In genomic region chr11:33658195-33658900, GRCh38 we compare ENCODE assay signal across 33 cellular contexts. TPM values are rescaled to one million over a fixed set of nuclear protein-coding genes. Genes with fewer than 3 reads are reported as not detected.
A peak's percentile ranks its signal among the peaks of the same experiment; 100 is the strongest.
DNase-seq lines count a peak whose midpoint lies in the region; ATAC-seq and TF ChIP-seq lines count a peak whose summit lies in the region.
"Had no signal": no experiment of that assay in that cellular context is flagged by ENCODE, and none has a peak within 500 bp of the region (broad histone marks: within the 10 kb centered on the region; RNA-seq: fewer than 3 reads in every experiment).

No MANE protein-coding gene starts in this region.

- H4K8ac ChIP-seq in H9 (replicated peaks; ENCODE audit: insufficient read length, low read depth, low read length) = no peak overlapping the region

- H3K4me1 ChIP-seq in H9 (ENCODE audit: insufficient read depth, low read length) (no peaks in the 10 kb centered on the region; the same call in none of the 2 replicates), breast epithelium (no peaks in the 10 kb centered on the region), BE2C (no peaks in the 10 kb centered on the region)
- no peaks in the 10 kb centered on the region for H3K4me1 ChIP-seq in naive thymus-derived CD4-positive, alpha-beta T cell (ENCODE audit: control insufficient read depth in 2 of 2, insufficient read depth in 2 of 2, low read length in 2 of 2)
- H3K4me1 ChIP-seq: adrenal gland, BLaER1, esophagus muscularis mucosa, transverse colon had no signal

- peaks cover 25% of the 10 kb centered on the region in 2 experiments for H3K4me1 Mint-ChIP-seq in H9
- H3K4me1 Mint-ChIP-seq in naive thymus-derived CD4-positive, alpha-beta T cell = no peaks in the 10 kb centered on the region
- H3K4me1 Mint-ChIP-seq in activated CD4-positive, alpha-beta T cell treated with anti-CD3 and anti-CD28 coated beads, Interleukin-2, amount 10 ng/mL, durations not matched to agents 7 days and 5 days = no peaks in the 10 kb centered on the region
- H3K4me1 Mint-ChIP-seq: activated CD4-positive, alpha-beta memory T cell treated with anti-CD3 and anti-CD28 coated beads, Interleukin-2, amount 10 ng/mL, durations not matched to agents 7 days and 5 days; central memory CD8-positive, alpha-beta T cell; naive B cell; stimulated activated effector memory CD8-positive, alpha-beta T cell treated with anti-CD3 and anti-CD28 coated beads, Interleukin-12 subunit alpha, Interleukin-12 subunit beta, amount 100 ng/mL, for 72 hours had no signal

- no peak overlapping the region for H2BK120ac ChIP-seq in H9 (ENCODE audit: low read depth, low read length, poor library complexity, severe bottlenecking)

- no peak overlapping the region for H3K9ac ChIP-seq in H9 (ENCODE audit: extremely low read depth, insufficient read length, low read length)
- H3K9ac ChIP-seq: BLaER1 had no signal

- DNase-seq in COR-L47 (lab: John Stamatoyannopoulos, UW) (peak; percentile 29), H9 (peak; percentile 63), NCI-H69 (lab: John Stamatoyannopoulos, UW) (peak; percentile 92), myocyte (ENCODE audit: low read depth) (peak; percentile 85), breast epithelium (ENCODE audit: low spot score in 2 of 2) (no peak), BE2C (no peak)
- no peak for DNase-seq in naive thymus-derived CD4-positive, alpha-beta T cell
- no peak for DNase-seq in activated CD4-positive, alpha-beta T cell treated with anti-CD3 and anti-CD28 coated beads, Interleukin-2, amount 10 ng/mL, durations not matched to agents 7 days and 5 days
- DNase-seq: activated CD4-positive, alpha-beta memory T cell treated with anti-CD3 and anti-CD28 coated beads, Interleukin-2, amount 10 ng/mL, durations not matched to agents 7 days and 5 days; activated CD4-positive, alpha-beta T cell treated with anti-CD3 and anti-CD28 coated beads for 1 hour; activated CD8-positive, alpha-beta memory T cell treated with anti-CD3 and anti-CD28 coated beads, Interleukin-2, amount 50 U/mL, for 48 hours; activated naive CD4-positive, alpha-beta T cell treated with anti-CD3 and anti-CD28 coated beads for 36 hours; DMS53; foreskin fibroblast; GF-D8; Kasumi-1; left ventricle myocardium superior; naive B cell; NCI-H1436 treated with DMSO at 0.1 percent for 48 hours; NCI-H2171; NCI-H526; psoas muscle; stimulated activated CD4-positive, alpha-beta T cell treated with anti-CD3 and anti-CD28 coated beads, Interleukin-15, amount 100 ng/mL, for 24 hours; transverse colon had no signal

- no peak for TF ChIP-seq POLR2A in breast epithelium (IDR thresholded peaks at IDR 0.05)

- no CpG with 5 or more reads among the region's 22 CpGs for WGBS in H9 (ENCODE audit: extremely low coverage, insufficient read length, low lambda C conversion rate)

- no peak overlapping the region for H2AK5ac ChIP-seq in H9 (ENCODE audit: insufficient read length, low read length)

- no peak overlapping the region for H4K91ac ChIP-seq in H9 (ENCODE audit: insufficient read length, low read depth, low read length)

- no peaks in the 10 kb centered on the region for H4K20me1 ChIP-seq in H9 (ENCODE audit: control insufficient read depth, insufficient read depth, insufficient read length)
- H4K20me1 ChIP-seq: BLaER1 had no signal

- no peak overlapping the region for H3K18ac ChIP-seq in H9 (ENCODE audit: insufficient read length, low read depth, low read length)

- H3K27me3 ChIP-seq in H9 (ENCODE audit: insufficient read depth, low read length) = no peaks in the 10 kb centered on the region
- H3K27me3 ChIP-seq in breast epithelium = no peaks in the 10 kb centered on the region
- no peaks in the 10 kb centered on the region for H3K27me3 ChIP-seq in BE2C
- peaks cover 0 to 3% of the 10 kb centered on the region in 2 donors for H3K27me3 ChIP-seq in naive thymus-derived CD4-positive, alpha-beta T cell (ENCODE audit: control insufficient read depth in 2 of 2, insufficient read depth in 2 of 2, low read length in 2 of 2)
- H3K27me3 ChIP-seq: adrenal gland, BLaER1, esophagus muscularis mucosa, transverse colon had no signal

- H3K56ac ChIP-seq in H9 (ENCODE audit: insufficient read length, low read depth, low read length) = no peak overlapping the region

- H3K4me3 Mint-ChIP-seq in H9 = no peak overlapping the region
- H3K4me3 Mint-ChIP-seq in naive thymus-derived CD4-positive, alpha-beta T cell = no peak overlapping the region
- H3K4me3 Mint-ChIP-seq in activated CD4-positive, alpha-beta T cell treated with anti-CD3 and anti-CD28 coated beads, Interleukin-2, amount 10 ng/mL, durations not matched to agents 7 days and 5 days = no peak overlapping the region
- H3K4me3 Mint-ChIP-seq: activated CD4-positive, alpha-beta memory T cell treated with anti-CD3 and anti-CD28 coated beads, Interleukin-2, amount 10 ng/mL, durations not matched to agents 7 days and 5 days; activated naive CD4-positive, alpha-beta T cell treated with anti-CD3 and anti-CD28 coated beads for 36 hours; activated T-helper 1 cell treated with anti-CD3 and anti-CD28 coated beads, Interleukin-12 subunit alpha, Interleukin-12 subunit beta, Interleukin-2, Interleukin-4 antibody, amounts not matched to agents 30 ng/mL and 10 ng/mL and 1 ng/mL, durations not matched to agents 14 hours and 24 hours and 36 hours; central memory CD8-positive, alpha-beta T cell; naive B cell; stimulated activated effector memory CD8-positive, alpha-beta T cell treated with anti-CD3 and anti-CD28 coated beads, Interleukin-12 subunit alpha, Interleukin-12 subunit beta, amount 100 ng/mL, for 72 hours had no signal

- H3K9me3 ChIP-seq in H9 (ENCODE audit: control insufficient read depth, low read depth, low read length) (no peaks in the 10 kb centered on the region), breast epithelium (no peaks in the 10 kb centered on the region), BE2C (no peaks in the 10 kb centered on the region)
- no peaks in the 10 kb centered on the region for H3K9me3 ChIP-seq in naive thymus-derived CD4-positive, alpha-beta T cell (ENCODE audit: control insufficient read depth in 2 of 3, low read length in 3 of 3)
- H3K9me3 ChIP-seq: adrenal gland, BLaER1, esophagus muscularis mucosa, psoas muscle, transverse colon had no signal

- 0 out of 5 replicates have a peak, but pooled peaks cover 0 to 4% of the 10 kb centered on the region in 2 experiments for H3K9me3 Mint-ChIP-seq in H9
- H3K9me3 Mint-ChIP-seq in naive thymus-derived CD4-positive, alpha-beta T cell = no peaks in the 10 kb centered on the region
- H3K9me3 Mint-ChIP-seq in activated CD4-positive, alpha-beta T cell treated with anti-CD3 and anti-CD28 coated beads, Interleukin-2, amount 10 ng/mL, durations not matched to agents 7 days and 5 days = no peaks in the 10 kb centered on the region
- H3K9me3 Mint-ChIP-seq: activated CD4-positive, alpha-beta memory T cell treated with anti-CD3 and anti-CD28 coated beads, Interleukin-2, amount 10 ng/mL, durations not matched to agents 7 days and 5 days; activated naive CD4-positive, alpha-beta T cell treated with anti-CD3 and anti-CD28 coated beads for 36 hours; activated T-helper 1 cell treated with anti-CD3 and anti-CD28 coated beads, Interleukin-12 subunit alpha, Interleukin-12 subunit beta, Interleukin-2, Interleukin-4 antibody, amounts not matched to agents 30 ng/mL and 10 ng/mL and 1 ng/mL, durations not matched to agents 14 hours and 24 hours and 36 hours; central memory CD8-positive, alpha-beta T cell; naive B cell; stimulated activated effector memory CD8-positive, alpha-beta T cell treated with anti-CD3 and anti-CD28 coated beads, Interleukin-12 subunit alpha, Interleukin-12 subunit beta, amount 100 ng/mL, for 72 hours had no signal

- H2BK5ac ChIP-seq in H9 (ENCODE audit: insufficient read length, low read length) = no peak overlapping the region

- H3K4me3 ChIP-seq in breast epithelium (no peak overlapping the region), BE2C (ENCODE audit: low read depth, low read length) (no peak overlapping the region)
- no peak overlapping the region for H3K4me3 ChIP-seq in naive thymus-derived CD4-positive, alpha-beta T cell (ENCODE audit: low read length)
- H3K4me3 ChIP-seq: adrenal gland, BLaER1, esophagus muscularis mucosa, psoas muscle, transverse colon had no signal

- no peak overlapping the region for H3T11ph ChIP-seq in H9 (ENCODE audit: low read length)

- no peak overlapping the region for H2AFZ ChIP-seq in H9 (ENCODE audit: low read length)

- no peak overlapping the region for H2BK20ac ChIP-seq in H9 (ENCODE audit: low read depth, low read length, poor library complexity, severe bottlenecking)

- H3K4me2 ChIP-seq in H9 (ENCODE audit: insufficient read depth, insufficient read length, low read length) = no peak overlapping the region
- H3K4me2 ChIP-seq: BLaER1 had no signal

- no peaks in the 10 kb centered on the region for H3K27me3 Mint-ChIP-seq in H9 (ENCODE audit: low read depth)
- peaks cover 4 to 27% (median 12%) of the 10 kb centered on the region in 5 donors for H3K27me3 Mint-ChIP-seq in naive thymus-derived CD4-positive, alpha-beta T cell
- H3K27me3 Mint-ChIP-seq in activated CD4-positive, alpha-beta T cell treated with anti-CD3 and anti-CD28 coated beads, Interleukin-2, amount 10 ng/mL, durations not matched to agents 7 days and 5 days = peaks cover 2% of the 10 kb centered on the region

- no peak overlapping the region for H3K27ac ChIP-seq in H9 (ENCODE audit: insufficient read length, low read depth, low read length)
- H3K27ac ChIP-seq in breast epithelium = no peak overlapping the region
- H3K27ac ChIP-seq in naive thymus-derived CD4-positive, alpha-beta T cell (ENCODE audit: low read depth, low read length) = no peak overlapping the region
- H3K27ac ChIP-seq: adrenal gland, BLaER1, esophagus muscularis mucosa, psoas muscle, transverse colon had no signal

- no peak for ATAC-seq in naive thymus-derived CD4-positive, alpha-beta T cell
- ATAC-seq: left ventricle myocardium superior; Panc1; stimulated activated effector memory CD8-positive, alpha-beta T cell treated with anti-CD3 and anti-CD28 coated beads, Interleukin-12 subunit alpha, Interleukin-12 subunit beta, amount 100 ng/mL, for 72 hours had no signal

- H2BK12ac ChIP-seq in H9 (ENCODE audit: insufficient read length, low read depth, low read length) = no peak overlapping the region

- H4K5ac ChIP-seq in H9 (ENCODE audit: insufficient read length, low read depth, low read length) = no peak overlapping the region

- POLR2A ChIA-PET in naive thymus-derived CD4-positive, alpha-beta T cell (lab: Charles Lee) = no interaction called here
- POLR2A ChIA-PET in activated CD4-positive, alpha-beta T cell treated with anti-CD3 and anti-CD28 coated beads, Interleukin-2, amount 10 ng/mL, durations not matched to agents 7 days and 5 days (lab: Charles Lee) = no interaction called here

- no peak overlapping the region for H3K4ac ChIP-seq in H9 (ENCODE audit: low read depth, low read length)

- H3K23ac ChIP-seq in H9 (ENCODE audit: insufficient read length, low read depth, low read length) = no peak overlapping the region

- H2BK15ac ChIP-seq in H9 (ENCODE audit: low read depth, low read length) = no peak overlapping the region

- no peak overlapping the region for H3K14ac ChIP-seq in H9 (ENCODE audit: insufficient read depth, low read length)

- intact Hi-C loops in breast epithelium (cut with DNase I; ENCODE audit: low total_unique reads) = no loop called here
- intact Hi-C loops in naive thymus-derived CD4-positive, alpha-beta T cell (cut with micrococcal nuclease) = no loop called here

- no peaks in the 10 kb centered on the region for H3K79me2 ChIP-seq in H9 (ENCODE audit: insufficient read depth, low read length)

- no peaks in the 10 kb centered on the region for H3K36me3 Mint-ChIP-seq in H9 (ENCODE audit: insufficient read depth in 1 of 3, low read depth in 3 of 3)
- no peaks in the 10 kb centered on the region for H3K36me3 Mint-ChIP-seq in naive thymus-derived CD4-positive, alpha-beta T cell
- no peaks in the 10 kb centered on the region for H3K36me3 Mint-ChIP-seq in activated CD4-positive, alpha-beta T cell treated with anti-CD3 and anti-CD28 coated beads, Interleukin-2, amount 10 ng/mL, durations not matched to agents 7 days and 5 days (ENCODE audit: low read depth)
- H3K36me3 Mint-ChIP-seq: naive B cell; stimulated activated effector memory CD8-positive, alpha-beta T cell treated with anti-CD3 and anti-CD28 coated beads, Interleukin-12 subunit alpha, Interleukin-12 subunit beta, amount 100 ng/mL, for 72 hours had no signal

- H3K27ac Mint-ChIP-seq in H9 = no peak overlapping the region; a peak in 1 of 7 replicates
- H3K27ac Mint-ChIP-seq in naive thymus-derived CD4-positive, alpha-beta T cell = no peak overlapping the region
- no peak overlapping the region for H3K27ac Mint-ChIP-seq in activated CD4-positive, alpha-beta T cell treated with anti-CD3 and anti-CD28 coated beads, Interleukin-2, amount 10 ng/mL, durations not matched to agents 7 days and 5 days
- H3K27ac Mint-ChIP-seq: activated CD4-positive, alpha-beta memory T cell treated with anti-CD3 and anti-CD28 coated beads, Interleukin-2, amount 10 ng/mL, durations not matched to agents 7 days and 5 days; activated naive CD4-positive, alpha-beta T cell treated with anti-CD3 and anti-CD28 coated beads for 36 hours; activated T-helper 1 cell treated with anti-CD3 and anti-CD28 coated beads, Interleukin-12 subunit alpha, Interleukin-12 subunit beta, Interleukin-2, Interleukin-4 antibody, amounts not matched to agents 30 ng/mL and 10 ng/mL and 1 ng/mL, durations not matched to agents 14 hours and 24 hours and 36 hours; stimulated activated effector memory CD8-positive, alpha-beta T cell treated with anti-CD3 and anti-CD28 coated beads, Interleukin-12 subunit alpha, Interleukin-12 subunit beta, amount 100 ng/mL, for 72 hours had no signal

- H3K23me2 ChIP-seq in H9 (ENCODE audit: insufficient read length, low read depth, low read length, poor library complexity, severe bottlenecking) = no peaks in the 10 kb centered on the region

- H3K36me3 ChIP-seq in breast epithelium (no peaks in the 10 kb centered on the region), BE2C (no peaks in the 10 kb centered on the region)
- no peaks in the 10 kb centered on the region for H3K36me3 ChIP-seq in naive thymus-derived CD4-positive, alpha-beta T cell (ENCODE audit: control insufficient read depth in 2 of 3, insufficient read depth in 3 of 3, low read length in 3 of 3)
- H3K36me3 ChIP-seq: adrenal gland, BLaER1, esophagus muscularis mucosa, transverse colon had no signal

- CTCF ChIA-PET in naive thymus-derived CD4-positive, alpha-beta T cell (lab: Charles Lee) = no interaction called here
- CTCF ChIA-PET in activated CD4-positive, alpha-beta T cell treated with anti-CD3 and anti-CD28 coated beads, Interleukin-2, amount 10 ng/mL, durations not matched to agents 7 days and 5 days (lab: Charles Lee) = no interaction called here

- no peaks in the 10 kb centered on the region for H3K79me1 ChIP-seq in H9 (ENCODE audit: insufficient read depth, low read depth, low read length, poor library complexity, severe bottlenecking)

- TF ChIP-seq CTCF in H9 (conservative IDR thresholded peaks at IDR 0.05) = 0 out of 3 replicates have a peak, but pooled peaks have one; percentile 15
- no peak for TF ChIP-seq CTCF in breast epithelium (IDR thresholded peaks at IDR 0.05)
- TF ChIP-seq CTCF in BE2C (IDR thresholded peaks at IDR 0.05; ENCODE audit: low read depth, low read length) = no peak

RNA-seq across cellular contexts. Expression of gene C11orf91, which starts 42.3 kb away (rescaled TPM):
- total RNA-seq in H9 (2021) (not detected in 2 replicates), myocyte (not detected in 2 replicates), breast epithelium (not detected)
- polyA plus RNA-seq in myocyte (2012) = 0.11 TPM
- polyA plus RNA-seq in BE2C (2012; ENCODE audit: insufficient read depth, insufficient read length, low read depth) = not detected
- total RNA-seq in naive thymus-derived CD4-positive, alpha-beta T cell = not detected
- polyA plus RNA-seq in naive thymus-derived CD4-positive, alpha-beta T cell = not detected
- under 1 TPM; 0.25 to 0.27 TPM for total RNA-seq in activated CD4-positive, alpha-beta T cell treated with anti-CD3 and anti-CD28 coated beads, Interleukin-2, amount 10 ng/mL, durations not matched to agents 7 days and 5 days
- total RNA-seq: activated CD4-positive, alpha-beta memory T cell treated with anti-CD3 and anti-CD28 coated beads, Interleukin-2, amount 10 ng/mL, durations not matched to agents 7 days and 5 days; activated naive CD4-positive, alpha-beta T cell treated with anti-CD3 and anti-CD28 coated beads for 36 hours; adrenal gland; dermis microvascular lymphatic vessel endothelial cell; esophagus muscularis mucosa; left ventricle myocardium superior; transverse colon had no signal
- polyA plus RNA-seq: AG04450 had no signal

Comparison
In these comparisons a context has a peak if more than half of its experiments do, and no peak if none do; other contexts are left out.
1. DNase-seq: peak in COR-L47 (single experiment), H9 (single experiment), NCI-H69 (single experiment) and myocyte (single experiment); none in breast epithelium (0 of 2), BE2C (single experiment), naive thymus-derived CD4-positive, alpha-beta T cell (0 of 9) and activated CD4-positive, alpha-beta T cell treated with anti-CD3 and anti-CD28 coated beads, Interleukin-2, amount 10 ng/mL, durations not matched to agents 7 days and 5 days (single experiment).